Comparison of ENCODE assay signal across 8 cellular contexts in genomic region chr9:137129089-137129455, GRCh38. TPM values are rescaled to one million over a fixed set of nuclear protein-coding genes. Genes with fewer than 3 reads are reported as not detected.
DNase-seq lines count a peak whose midpoint lies in the region; ATAC-seq and TF ChIP-seq lines count a peak whose summit lies in the region.

No MANE protein-coding gene starts in this region.

- no peak for DNase-seq in CD4-positive, CD25-positive, alpha-beta regulatory T cell
- DNase-seq in RPMI8226: peak; percentile 57
- no peak for DNase-seq in neural crest cell (ENCODE audit: low read depth, low spot score)
- no peak for DNase-seq in NCI-H510A (lab: John Stamatoyannopoulos, UW)
- DNase-seq in NOMO-1 treated with DMSO at 0.1 percent for 48 hours (lab: John Stamatoyannopoulos, UW; ENCODE audit: unreplicated experiment): no peak
- no peak for DNase-seq in superior temporal gyrus (ENCODE audit: extremely low spot score)

- peaks cover 19% of the 10 kb centered on the region for H3K27me3 Mint-ChIP-seq in CD4-positive, CD25-positive, alpha-beta regulatory T cell
- H3K27me3 Mint-ChIP-seq in neural crest cell (ENCODE audit: low read depth): peaks cover 23% of the 10 kb centered on the region

- H3K4me3 Mint-ChIP-seq in CD4-positive, CD25-positive, alpha-beta regulatory T cell: peak overlapping the region; percentile 91 to 94 (median 94)
- peak overlapping the region; percentile 89 for H3K4me3 Mint-ChIP-seq in neural crest cell

- H3K27ac ChIP-seq in CD4-positive, CD25-positive, alpha-beta regulatory T cell (ENCODE audit: insufficient read depth, low read length, poor library complexity, severe bottlenecking): peak overlapping the region; percentile 84
- H3K27ac ChIP-seq in esophagus (ENCODE audit: low read depth in 2 of 2, low read length in 1 of 2): peak overlapping the region; percentile 67 to 77

- H3K36me3 ChIP-seq in CD4-positive, CD25-positive, alpha-beta regulatory T cell (ENCODE audit: control insufficient read depth, insufficient read depth, low read length): no peaks in the 10 kb centered on the region
- no peaks in the 10 kb centered on the region for H3K36me3 ChIP-seq in esophagus (ENCODE audit: control insufficient read depth in 2 of 2, insufficient read depth in 2 of 2, low read length in 1 of 2)

- peak overlapping the region; percentile 76 for H3K4me3 ChIP-seq in CD4-positive, CD25-positive, alpha-beta regulatory T cell (ENCODE audit: low read depth, low read length)
- H3K4me3 ChIP-seq in esophagus (ENCODE audit: low read depth in 1 of 2, low read length in 2 of 2): peak overlapping the region; percentile 84 to 95

- peak overlapping the region; percentile 87 to 97 (median 94) for H3K27ac Mint-ChIP-seq in CD4-positive, CD25-positive, alpha-beta regulatory T cell
- H3K27ac Mint-ChIP-seq in neural crest cell (ENCODE audit: unreplicated experiment): no peak overlapping the region

- peaks cover 9 to 36% (median 23%) of the 10 kb centered on the region in 4 donors for H3K4me1 Mint-ChIP-seq in CD4-positive, CD25-positive, alpha-beta regulatory T cell
- H3K4me1 Mint-ChIP-seq in neural crest cell: peaks cover 24% of the 10 kb centered on the region

- WGBS in esophagus, 2 donors: 3 to 7% methylated on average over 20 to 26 of the region's 26 CpGs

- ATAC-seq in CD4-positive, CD25-positive, alpha-beta regulatory T cell (ENCODE audit: low read depth in 2 of 2): no peak
- peak; percentile 12 for ATAC-seq in GM21723 (IDR thresholded peaks at IDR 0.05; ENCODE audit: unreplicated experiment)

- peaks cover 0 to 2% (median 0%) of the 10 kb centered on the region in 7 donors for H3K9me3 Mint-ChIP-seq in CD4-positive, CD25-positive, alpha-beta regulatory T cell
- no peaks in the 10 kb centered on the region for H3K9me3 Mint-ChIP-seq in neural crest cell

- no peaks in the 10 kb centered on the region for H3K9me3 ChIP-seq in CD4-positive, CD25-positive, alpha-beta regulatory T cell (ENCODE audit: control insufficient read depth in 2 of 2, low read length in 2 of 2)
- H3K9me3 ChIP-seq in esophagus (ENCODE audit: control insufficient read depth in 2 of 2, insufficient read depth in 1 of 2, low read depth in 1 of 2, low read length in 1 of 2): peaks cover 0 to 5% of the 10 kb centered on the region in 2 donors

- H3K27me3 ChIP-seq in CD4-positive, CD25-positive, alpha-beta regulatory T cell (ENCODE audit: control insufficient read depth, insufficient read depth, low read length): no peaks in the 10 kb centered on the region
- no peaks in the 10 kb centered on the region for H3K27me3 ChIP-seq in esophagus (ENCODE audit: control insufficient read depth in 1 of 2, insufficient read depth in 2 of 2, low read length in 2 of 2)

- no peak for TF ChIP-seq CTCF in neural crest cell (conservative IDR thresholded peaks at IDR 0.05)

- H3K36me3 Mint-ChIP-seq in CD4-positive, CD25-positive, alpha-beta regulatory T cell: no peaks in the 10 kb centered on the region
- H3K36me3 Mint-ChIP-seq in neural crest cell (ENCODE audit: low read depth): no peaks in the 10 kb centered on the region

- peaks cover 30% of the 10 kb centered on the region for H3K4me1 ChIP-seq in CD4-positive, CD25-positive, alpha-beta regulatory T cell (ENCODE audit: control insufficient read depth, insufficient read depth, low read length, poor library complexity, severe bottlenecking)
- peaks cover 15 to 18% of the 10 kb centered on the region in 2 donors for H3K4me1 ChIP-seq in esophagus (ENCODE audit: control insufficient read depth in 2 of 2, insufficient read depth in 2 of 2, low read length in 1 of 2)

RNA-seq across cellular contexts. Expression of gene GRIN1, which starts 9.9 kb away (rescaled TPM):
- total RNA-seq in CD4-positive, CD25-positive, alpha-beta regulatory T cell: not detected
- not detected for polyA plus RNA-seq in CD4-positive, CD25-positive, alpha-beta regulatory T cell
- under 1 TPM; 0.06 to 0.14 TPM for polyA plus RNA-seq in esophagus
- 0.14 and 0.44 TPM in 2 replicates for total RNA-seq in neural crest cell

RNA-seq across cellular contexts. Expression of gene DPP7, which starts 14.5 kb away (rescaled TPM):
- total RNA-seq in CD4-positive, CD25-positive, alpha-beta regulatory T cell: 343 TPM
- 100 to 1,000 TPM; 119 to 164 (median 153) TPM for polyA plus RNA-seq in CD4-positive, CD25-positive, alpha-beta regulatory T cell
- polyA plus RNA-seq in esophagus: 100 to 1,000 TPM in 1 of 2 donors, 10 to 100 TPM in 1; 90.4 to 129 TPM
- 37.9 and 46.5 TPM in 2 replicates for total RNA-seq in neural crest cell

RNA-seq across cellular contexts. Expression of gene LRRC26, which starts 40.8 kb away (rescaled TPM):
- total RNA-seq in CD4-positive, CD25-positive, alpha-beta regulatory T cell: not detected
- not detected for polyA plus RNA-seq in CD4-positive, CD25-positive, alpha-beta regulatory T cell
- polyA plus RNA-seq in esophagus: under 1 TPM; 0.24 to 0.81 TPM
- total RNA-seq in neural crest cell: 0.37 and 0.48 TPM in 2 replicates

RNA-seq across cellular contexts. Expression of gene MAN1B1, which starts 42.3 kb away (rescaled TPM):
- total RNA-seq in CD4-positive, CD25-positive, alpha-beta regulatory T cell: 71.3 TPM
- polyA plus RNA-seq in CD4-positive, CD25-positive, alpha-beta regulatory T cell: 10 to 100 TPM; 42.1 to 53.5 (median 45.7) TPM
- 10 to 100 TPM; 28.5 to 42.3 TPM for polyA plus RNA-seq in esophagus
- 50.4 and 54.0 TPM in 2 replicates for total RNA-seq in neural crest cell

RNA-seq across cellular contexts. Expression of gene TMEM210, which starts 42.8 kb away (rescaled TPM):
- total RNA-seq in CD4-positive, CD25-positive, alpha-beta regulatory T cell: not detected
- polyA plus RNA-seq in CD4-positive, CD25-positive, alpha-beta regulatory T cell: not detected
- polyA plus RNA-seq in esophagus: not detected
- total RNA-seq in neural crest cell: not detected in 2 replicates
